1 cellular context compared by ENCODE assay signal in genomic region chr5:177309351-177310191, GRCh38.
TF ChIP-seq lines count a peak whose summit lies in the region.

No MANE protein-coding gene starts in this region.

TF ChIP-seq in SK-N-SH, 30 proteins besides CTCF, POLR2A, EP300 and RAD21 (continued from another document):
- no peak for TF ChIP-seq ZBTB33 (IDR thresholded peaks at IDR 0.05; ENCODE audit: borderline replicate concordance, low read depth)
- TF ChIP-seq USF2 (IDR thresholded peaks at IDR 0.05; ENCODE audit: borderline replicate concordance, low read depth, low read length), result no peak
- TF ChIP-seq SMC3 (IDR thresholded peaks at IDR 0.05; ENCODE audit: low read depth, low read length), result peak; percentile 54
- TF ChIP-seq CHD2 (IDR thresholded peaks at IDR 0.05; ENCODE audit: low read length, partially characterized antibody), result peak; percentile 22
- no peak for TF ChIP-seq NFIC (IDR thresholded peaks at IDR 0.05; ENCODE audit: borderline replicate concordance)
- no peak for TF ChIP-seq REST (IDR thresholded peaks at IDR 0.05; ENCODE audit: low read depth, low read length)
- TF ChIP-seq GABPA (IDR thresholded peaks at IDR 0.05; ENCODE audit: low read depth), result no peak
- no peak for TF ChIP-seq FOXJ3 (CRISPR knock-in tag; IDR thresholded peaks at IDR 0.05)
- no peak for TF ChIP-seq TCF12 (IDR thresholded peaks at IDR 0.05)
- TF ChIP-seq RFX5 (IDR thresholded peaks at IDR 0.05; ENCODE audit: low read length), result no peak
- peak; percentile 53; the same call in 1 of the 2 replicates for TF ChIP-seq SIN3A (IDR thresholded peaks at IDR 0.05; ENCODE audit: borderline replicate concordance, low read depth, low read length)
